ENCODE assay signal across 12 cellular contexts in genomic region chr12:30533518-30533917, GRCh38.
"Had no signal": no experiment of that assay in that cellular context is flagged by ENCODE, and none has a peak within 500 bp of the region (broad histone marks: within the 10 kb centered on the region; RNA-seq: fewer than 3 reads in every experiment).

No MANE protein-coding gene starts in this region.

- H3K4me1 ChIP-seq: lower lobe of right lung, thyroid gland had no signal

- H3K27me3 ChIP-seq: esophagus squamous epithelium, thyroid gland had no signal

- DNase-seq: activated CD4-positive, alpha-beta memory T cell treated with anti-CD3 and anti-CD28 coated beads for 36 hours; activated gamma-delta T cell treated with Interleukin-2 at 50 U/mL for 16 hours; activated naive CD8-positive, alpha-beta T cell treated with anti-CD3 and anti-CD28 coated beads for 36 hours; activated T-cell treated with anti-CD3 and anti-CD28 coated beads, Interleukin-2, amount 50 U/mL, for 48 hours; anterior cingulate cortex; dorsolateral prefrontal cortex; esophagus squamous epithelium; hypothalamus; lower lobe of right lung; midbrain; naive B cell; thyroid gland had no signal

- H3K9me3 ChIP-seq: esophagus squamous epithelium, lower lobe of right lung, thyroid gland had no signal

- H3K4me3 ChIP-seq: dorsolateral prefrontal cortex, esophagus squamous epithelium, lower lobe of right lung, thyroid gland had no signal

- H3K27ac ChIP-seq: dorsolateral prefrontal cortex, esophagus squamous epithelium, lower lobe of right lung, thyroid gland had no signal

- H3K36me3 ChIP-seq: esophagus squamous epithelium, lower lobe of right lung, thyroid gland had no signal

- ATAC-seq: lower lobe of right lung had no signal
